1 cellular context compared by ENCODE assay signal in the genomic region with DNA sequence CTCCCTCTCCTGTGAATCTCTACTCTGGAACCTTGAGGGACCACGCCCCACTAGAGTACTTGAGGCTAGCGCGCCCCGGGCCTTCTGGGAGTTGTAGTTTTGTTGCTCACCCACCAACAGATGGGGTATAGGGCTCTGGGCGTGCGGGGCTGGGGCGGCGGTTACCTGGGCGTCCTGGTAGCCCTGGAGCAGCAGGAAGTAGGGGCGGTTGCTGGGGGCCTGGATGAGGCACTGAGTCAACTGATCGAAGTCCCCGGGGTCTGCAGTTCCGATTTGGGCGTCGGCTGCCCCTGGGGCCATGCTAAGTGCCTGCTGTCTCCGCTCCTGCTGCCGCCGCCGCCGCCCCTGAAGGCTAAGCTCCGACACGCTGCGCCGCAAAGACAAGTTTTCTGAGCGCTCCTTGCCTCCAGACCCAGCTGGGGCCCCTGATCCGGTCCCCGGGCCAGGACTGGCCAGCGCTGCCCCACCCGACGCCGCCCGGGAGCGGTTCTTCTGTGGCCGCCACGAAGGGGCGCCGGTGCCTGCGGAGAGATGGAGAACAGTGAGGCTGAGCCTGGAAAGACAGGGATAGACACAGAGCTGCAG.
TF ChIP-seq lines count a peak whose summit lies in the region.

No MANE protein-coding gene starts in this region.

TF ChIP-seq in WTC11, 78 proteins besides CTCF, POLR2A, EP300 and RAD21 (continued from another document and continues in another):
- TF ChIP-seq, protein P1, sequence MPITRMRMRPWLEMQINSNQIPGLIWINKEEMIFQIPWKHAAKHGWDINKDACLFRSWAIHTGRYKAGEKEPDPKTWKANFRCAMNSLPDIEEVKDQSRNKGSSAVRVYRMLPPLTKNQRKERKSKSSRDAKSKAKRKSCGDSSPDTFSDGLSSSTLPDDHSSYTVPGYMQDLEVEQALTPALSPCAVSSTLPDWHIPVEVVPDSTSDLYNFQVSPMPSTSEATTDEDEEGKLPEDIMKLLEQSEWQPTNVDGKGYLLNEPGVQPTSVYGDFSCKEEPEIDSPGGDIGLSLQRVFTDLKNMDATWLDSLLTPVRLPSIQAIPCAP (CRISPR knock-in tag; IDR thresholded peaks at IDR 0.05), result no peak
- no peak for TF ChIP-seq ZNF396 (CRISPR knock-in tag; IDR thresholded peaks at IDR 0.05; ENCODE audit: borderline replicate concordance)
- TF ChIP-seq GTF2I (CRISPR knock-in tag; conservative IDR thresholded peaks at IDR 0.05), result no peak
- TF ChIP-seq, protein P2, sequence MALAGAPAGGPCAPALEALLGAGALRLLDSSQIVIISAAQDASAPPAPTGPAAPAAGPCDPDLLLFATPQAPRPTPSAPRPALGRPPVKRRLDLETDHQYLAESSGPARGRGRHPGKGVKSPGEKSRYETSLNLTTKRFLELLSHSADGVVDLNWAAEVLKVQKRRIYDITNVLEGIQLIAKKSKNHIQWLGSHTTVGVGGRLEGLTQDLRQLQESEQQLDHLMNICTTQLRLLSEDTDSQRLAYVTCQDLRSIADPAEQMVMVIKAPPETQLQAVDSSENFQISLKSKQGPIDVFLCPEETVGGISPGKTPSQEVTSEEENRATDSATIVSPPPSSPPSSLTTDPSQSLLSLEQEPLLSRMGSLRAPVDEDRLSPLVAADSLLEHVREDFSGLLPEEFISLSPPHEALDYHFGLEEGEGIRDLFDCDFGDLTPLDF (CRISPR knock-in tag; IDR thresholded peaks at IDR 0.05), result no peak
- TF ChIP-seq ESRRA (CRISPR knock-in tag; IDR thresholded peaks at IDR 0.05; ENCODE audit: borderline replicate concordance), result 0 out of 2 replicates have a peak, but pooled peaks have one; percentile 45
- TF ChIP-seq, protein P3, sequence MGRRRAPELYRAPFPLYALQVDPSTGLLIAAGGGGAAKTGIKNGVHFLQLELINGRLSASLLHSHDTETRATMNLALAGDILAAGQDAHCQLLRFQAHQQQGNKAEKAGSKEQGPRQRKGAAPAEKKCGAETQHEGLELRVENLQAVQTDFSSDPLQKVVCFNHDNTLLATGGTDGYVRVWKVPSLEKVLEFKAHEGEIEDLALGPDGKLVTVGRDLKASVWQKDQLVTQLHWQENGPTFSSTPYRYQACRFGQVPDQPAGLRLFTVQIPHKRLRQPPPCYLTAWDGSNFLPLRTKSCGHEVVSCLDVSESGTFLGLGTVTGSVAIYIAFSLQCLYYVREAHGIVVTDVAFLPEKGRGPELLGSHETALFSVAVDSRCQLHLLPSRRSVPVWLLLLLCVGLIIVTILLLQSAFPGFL (CRISPR knock-in tag; IDR thresholded peaks at IDR 0.05; ENCODE audit: borderline replicate concordance), result no peak
- no peak for TF ChIP-seq ATF1 (CRISPR knock-in tag; IDR thresholded peaks at IDR 0.05)
- TF ChIP-seq HMGXB4 (CRISPR knock-in tag; IDR thresholded peaks at IDR 0.05), result peak; percentile 46
- TF ChIP-seq ZNF416 (CRISPR knock-in tag; IDR thresholded peaks at IDR 0.05), result no peak
- TF ChIP-seq USF1 (CRISPR knock-in tag; IDR thresholded peaks at IDR 0.05), result no peak
- no peak for TF ChIP-seq ZNF671 (CRISPR knock-in tag; IDR thresholded peaks at IDR 0.05)
- no peak for TF ChIP-seq RELA (CRISPR knock-in tag; IDR thresholded peaks at IDR 0.05; ENCODE audit: borderline replicate concordance)
- no peak for TF ChIP-seq GABPB1 (CRISPR knock-in tag; IDR thresholded peaks at IDR 0.05)
- no peak for TF ChIP-seq SMAD4 (CRISPR knock-in tag; IDR thresholded peaks at IDR 0.05)
- TF ChIP-seq ZNF219 (CRISPR knock-in tag; IDR thresholded peaks at IDR 0.05; ENCODE audit: borderline replicate concordance), result no peak
- TF ChIP-seq FOXJ3 (CRISPR knock-in tag; IDR thresholded peaks at IDR 0.05; ENCODE audit: borderline replicate concordance), result no peak
- TF ChIP-seq SOX15 (CRISPR knock-in tag; IDR thresholded peaks at IDR 0.05), result no peak
- peak; percentile 41; the same call in 1 of the 2 replicates for TF ChIP-seq TEAD1 (CRISPR knock-in tag; IDR thresholded peaks at IDR 0.05)
- TF ChIP-seq, protein P4, sequence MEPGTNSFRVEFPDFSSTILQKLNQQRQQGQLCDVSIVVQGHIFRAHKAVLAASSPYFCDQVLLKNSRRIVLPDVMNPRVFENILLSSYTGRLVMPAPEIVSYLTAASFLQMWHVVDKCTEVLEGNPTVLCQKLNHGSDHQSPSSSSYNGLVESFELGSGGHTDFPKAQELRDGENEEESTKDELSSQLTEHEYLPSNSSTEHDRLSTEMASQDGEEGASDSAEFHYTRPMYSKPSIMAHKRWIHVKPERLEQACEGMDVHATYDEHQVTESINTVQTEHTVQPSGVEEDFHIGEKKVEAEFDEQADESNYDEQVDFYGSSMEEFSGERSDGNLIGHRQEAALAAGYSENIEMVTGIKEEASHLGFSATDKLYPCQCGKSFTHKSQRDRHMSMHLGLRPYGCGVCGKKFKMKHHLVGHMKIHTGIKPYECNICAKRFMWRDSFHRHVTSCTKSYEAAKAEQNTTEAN (CRISPR knock-in tag; IDR thresholded peaks at IDR 0.05), result no peak
- no peak for TF ChIP-seq FOXP1 (CRISPR knock-in tag; IDR thresholded peaks at IDR 0.05; ENCODE audit: borderline replicate concordance)
- TF ChIP-seq, protein P5, sequence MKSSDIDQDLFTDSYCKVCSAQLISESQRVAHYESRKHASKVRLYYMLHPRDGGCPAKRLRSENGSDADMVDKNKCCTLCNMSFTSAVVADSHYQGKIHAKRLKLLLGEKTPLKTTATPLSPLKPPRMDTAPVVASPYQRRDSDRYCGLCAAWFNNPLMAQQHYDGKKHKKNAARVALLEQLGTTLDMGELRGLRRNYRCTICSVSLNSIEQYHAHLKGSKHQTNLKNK (CRISPR knock-in tag; IDR thresholded peaks at IDR 0.05), result no peak
- TF ChIP-seq E2F4 (CRISPR knock-in tag; IDR thresholded peaks at IDR 0.05; ENCODE audit: borderline replicate concordance, low read depth), result no peak
- TF ChIP-seq, protein P6, sequence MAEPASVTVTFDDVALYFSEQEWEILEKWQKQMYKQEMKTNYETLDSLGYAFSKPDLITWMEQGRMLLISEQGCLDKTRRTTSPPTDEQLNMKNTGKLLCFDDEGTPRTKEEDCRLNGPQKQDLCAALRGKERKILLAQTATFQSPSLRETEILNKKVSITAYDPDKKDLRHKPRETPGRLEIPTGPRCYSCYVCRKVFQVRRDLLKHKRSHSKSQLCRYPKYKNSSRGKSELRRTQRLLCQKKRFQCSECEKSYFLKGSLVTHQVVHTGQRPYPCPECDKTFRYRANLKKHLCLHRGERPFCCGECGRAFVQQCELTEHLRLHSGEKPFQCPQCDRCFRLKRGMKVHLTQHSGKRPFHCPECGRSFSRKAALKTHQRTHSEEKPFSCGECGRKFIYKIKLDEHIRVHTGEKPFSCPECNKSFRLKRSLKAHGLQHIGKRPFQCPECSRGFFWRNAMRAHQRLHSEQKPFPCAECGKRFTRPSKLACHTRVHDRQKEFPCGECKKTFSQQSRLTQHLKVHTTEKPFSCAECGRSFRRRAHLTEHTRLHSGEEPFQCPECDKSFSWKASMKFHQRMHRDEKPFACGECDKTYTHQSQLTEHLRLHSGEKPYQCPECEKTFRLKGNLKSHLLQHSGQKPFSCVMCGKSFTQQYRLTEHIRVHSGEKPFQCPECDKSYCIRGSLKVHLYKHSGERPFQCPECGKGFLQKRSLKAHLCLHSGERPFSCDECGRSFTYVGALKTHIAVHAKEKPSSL (CRISPR knock-in tag; conservative IDR thresholded peaks at IDR 0.05), result no peak
- no peak for TF ChIP-seq ZNF232 (CRISPR knock-in tag; IDR thresholded peaks at IDR 0.05)
- peak; percentile 51; the same call in 1 of the 2 replicates for TF ChIP-seq FOXK1 (CRISPR knock-in tag; IDR thresholded peaks at IDR 0.05)
- TF ChIP-seq, protein P7, sequence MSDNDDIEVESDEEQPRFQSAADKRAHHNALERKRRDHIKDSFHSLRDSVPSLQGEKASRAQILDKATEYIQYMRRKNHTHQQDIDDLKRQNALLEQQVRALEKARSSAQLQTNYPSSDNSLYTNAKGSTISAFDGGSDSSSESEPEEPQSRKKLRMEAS (CRISPR knock-in tag; IDR thresholded peaks at IDR 0.05), result no peak
- TF ChIP-seq ETV6 (CRISPR knock-in tag; IDR thresholded peaks at IDR 0.05), result peak; percentile 64
- no peak for TF ChIP-seq NR1H2 (CRISPR knock-in tag; IDR thresholded peaks at IDR 0.05)
- TF ChIP-seq JAZF1 (CRISPR knock-in tag; IDR thresholded peaks at IDR 0.05), result no peak
- TF ChIP-seq E2F5 (CRISPR knock-in tag; IDR thresholded peaks at IDR 0.05), result no peak
- TF ChIP-seq ZNF121 (CRISPR knock-in tag; IDR thresholded peaks at IDR 0.05), result 0 out of 2 replicates have a peak, but pooled peaks have one; percentile 18
- TF ChIP-seq, protein P8, sequence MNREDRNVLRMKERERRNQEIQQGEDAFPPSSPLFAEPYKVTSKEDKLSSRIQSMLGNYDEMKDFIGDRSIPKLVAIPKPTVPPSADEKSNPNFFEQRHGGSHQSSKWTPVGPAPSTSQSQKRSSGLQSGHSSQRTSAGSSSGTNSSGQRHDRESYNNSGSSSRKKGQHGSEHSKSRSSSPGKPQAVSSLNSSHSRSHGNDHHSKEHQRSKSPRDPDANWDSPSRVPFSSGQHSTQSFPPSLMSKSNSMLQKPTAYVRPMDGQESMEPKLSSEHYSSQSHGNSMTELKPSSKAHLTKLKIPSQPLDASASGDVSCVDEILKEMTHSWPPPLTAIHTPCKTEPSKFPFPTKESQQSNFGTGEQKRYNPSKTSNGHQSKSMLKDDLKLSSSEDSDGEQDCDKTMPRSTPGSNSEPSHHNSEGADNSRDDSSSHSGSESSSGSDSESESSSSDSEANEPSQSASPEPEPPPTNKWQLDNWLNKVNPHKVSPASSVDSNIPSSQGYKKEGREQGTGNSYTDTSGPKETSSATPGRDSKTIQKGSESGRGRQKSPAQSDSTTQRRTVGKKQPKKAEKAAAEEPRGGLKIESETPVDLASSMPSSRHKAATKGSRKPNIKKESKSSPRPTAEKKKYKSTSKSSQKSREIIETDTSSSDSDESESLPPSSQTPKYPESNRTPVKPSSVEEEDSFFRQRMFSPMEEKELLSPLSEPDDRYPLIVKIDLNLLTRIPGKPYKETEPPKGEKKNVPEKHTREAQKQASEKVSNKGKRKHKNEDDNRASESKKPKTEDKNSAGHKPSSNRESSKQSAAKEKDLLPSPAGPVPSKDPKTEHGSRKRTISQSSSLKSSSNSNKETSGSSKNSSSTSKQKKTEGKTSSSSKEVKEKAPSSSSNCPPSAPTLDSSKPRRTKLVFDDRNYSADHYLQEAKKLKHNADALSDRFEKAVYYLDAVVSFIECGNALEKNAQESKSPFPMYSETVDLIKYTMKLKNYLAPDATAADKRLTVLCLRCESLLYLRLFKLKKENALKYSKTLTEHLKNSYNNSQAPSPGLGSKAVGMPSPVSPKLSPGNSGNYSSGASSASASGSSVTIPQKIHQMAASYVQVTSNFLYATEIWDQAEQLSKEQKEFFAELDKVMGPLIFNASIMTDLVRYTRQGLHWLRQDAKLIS (CRISPR knock-in tag; IDR thresholded peaks at IDR 0.05; ENCODE audit: borderline replicate concordance), result no peak
- no peak for TF ChIP-seq TCF7 (CRISPR knock-in tag; IDR thresholded peaks at IDR 0.05; ENCODE audit: low read depth)
- TF ChIP-seq, protein P9, sequence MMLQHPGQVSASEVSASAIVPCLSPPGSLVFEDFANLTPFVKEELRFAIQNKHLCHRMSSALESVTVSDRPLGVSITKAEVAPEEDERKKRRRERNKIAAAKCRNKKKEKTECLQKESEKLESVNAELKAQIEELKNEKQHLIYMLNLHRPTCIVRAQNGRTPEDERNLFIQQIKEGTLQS (CRISPR knock-in tag; conservative IDR thresholded peaks at IDR 0.05), result no peak
- no peak for TF ChIP-seq HMGA2 (CRISPR knock-in tag; IDR thresholded peaks at IDR 0.05)
- TF ChIP-seq USF2 (CRISPR knock-in tag; IDR thresholded peaks at IDR 0.05), result no peak
- TF ChIP-seq SMAD3 (CRISPR knock-in tag; IDR thresholded peaks at IDR 0.05; ENCODE audit: borderline replicate concordance), result no peak
- TF ChIP-seq PRRX2 (CRISPR knock-in tag; IDR thresholded peaks at IDR 0.05), result no peak
